In the genomic region with DNA sequence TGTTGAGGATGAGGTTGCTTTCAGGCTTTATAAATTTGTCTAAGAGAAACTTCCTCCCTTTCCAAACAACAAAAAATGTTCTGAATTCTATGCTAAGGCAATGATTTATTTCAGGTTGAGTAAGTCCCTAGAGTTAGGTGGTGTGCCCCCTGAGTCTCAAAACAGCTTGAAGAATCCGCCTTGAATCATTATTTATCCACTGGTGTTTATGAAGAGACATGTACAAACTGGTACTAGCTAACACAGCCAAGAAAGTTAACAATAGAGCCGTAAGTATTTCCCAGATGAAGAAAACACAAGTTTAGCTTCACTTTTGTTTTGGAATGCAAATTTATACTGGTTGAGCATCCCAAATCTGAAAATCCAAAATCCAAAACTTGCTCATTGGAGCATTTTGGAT, we compare ENCODE assay signal across 17 cellular contexts.
DNase-seq lines count a peak whose midpoint lies in the region; ATAC-seq and TF ChIP-seq lines count a peak whose summit lies in the region.
"Had no signal": no experiment of that assay in that cellular context is flagged by ENCODE, and none has a peak within 500 bp of the region (broad histone marks: within the 10 kb centered on the region; RNA-seq: fewer than 3 reads in every experiment).

No MANE protein-coding gene starts in this region.

- no peak for ATAC-seq in GM19035 (IDR thresholded peaks at IDR 0.05; ENCODE audit: unreplicated experiment)
- ATAC-seq: activated naive CD8-positive, alpha-beta T cell treated with anti-CD3 and anti-CD28 coated beads, Interleukin-2, amount 50 U/mL, for 24 hours had no signal

- H3K9ac ChIP-seq in mammary epithelial cell (ENCODE audit: insufficient read depth, low read length) (peak overlapping the region; percentile 10), rectal smooth muscle tissue (ENCODE audit: low read length) (no peak overlapping the region)

- H2AFZ ChIP-seq in mammary epithelial cell (ENCODE audit: low read depth, low read length) = no peak overlapping the region

- 0% methylated on average over 2 of the region's 2 CpGs for WGBS in mammary epithelial cell (ENCODE audit: low coverage, missing lambda C conversion rate)

- TF ChIP-seq CTCF in mammary epithelial cell (conservative IDR thresholded peaks at IDR 0.05 in 1 of 2, IDR thresholded peaks at IDR 0.05 in 1 of 2; ENCODE audit: extremely low read depth in 1 of 2, insufficient read depth in 1 of 2, low read depth in 1 of 2, low read length in 2 of 2) = no peak

- in situ Hi-C loops in mammary epithelial cell (cut with MboI; ENCODE audit: low sequenced_read_pairs in 2 of 2) = no loop called here

- no peaks in the 10 kb centered on the region for H3K79me2 ChIP-seq in mammary epithelial cell (ENCODE audit: insufficient read depth, low read length)

- CTCF ChIA-PET in mammary epithelial cell (lab: Charles Lee; ENCODE audit: low non-redundant PET) = interaction anchor here (0.9 kb wide), 1 partner anchor 77 kb away, joined by 3 read pairs; the partner anchor contains the start of gene RINT1

- no peaks in the 10 kb centered on the region for H4K20me1 ChIP-seq in mammary epithelial cell (ENCODE audit: insufficient read depth, low read length)

- H3K27me3 ChIP-seq in mammary epithelial cell (ENCODE audit: insufficient read depth, low read length) (no peaks in the 10 kb centered on the region), rectal smooth muscle tissue (ENCODE audit: control insufficient read depth, insufficient read depth, low read length) (no peaks in the 10 kb centered on the region)
- H3K27me3 ChIP-seq: testis had no signal

- peak overlapping the region; percentile 61 for H3K27ac ChIP-seq in mammary epithelial cell (ENCODE audit: insufficient read depth, low read depth, low read length)
- H3K27ac ChIP-seq in rectal smooth muscle tissue (ENCODE audit: low read depth, low read length) = peak overlapping the region; percentile 14
- H3K27ac ChIP-seq: testis had no signal

- peaks cover 3% of the 10 kb centered on the region for H3K36me3 ChIP-seq in mammary epithelial cell (ENCODE audit: insufficient read depth, low read length)
- no peaks in the 10 kb centered on the region for H3K36me3 ChIP-seq in rectal smooth muscle tissue (ENCODE audit: control insufficient read depth, insufficient read depth, low read length)

- no peaks in the 10 kb centered on the region for H3K9me3 ChIP-seq in mammary epithelial cell (replicated peaks; ENCODE audit: insufficient read depth, low read length)
- H3K9me3 ChIP-seq: Caco-2, testis had no signal

- DNase-seq in LHCN-M2 (ENCODE audit: low read depth) (peak; percentile 77), mammary epithelial cell (peak; percentile 58), iris pigment epithelial cell (ENCODE audit: low read depth) (peak; percentile 22), NCI-H1930 (lab: John Stamatoyannopoulos, UW) (no peak), cerebellar nuclear complex (lab: John Stamatoyannopoulos, UW) (no peak), NCI-H82 treated with DMSO at 0.1 percent for 48 hours (lab: John Stamatoyannopoulos, UW; ENCODE audit: unreplicated experiment) (no peak)
- DNase-seq: activated CD8-positive, alpha-beta memory T cell treated with anti-CD3 and anti-CD28 coated beads for 24 hours; activated naive CD8-positive, alpha-beta T cell treated with anti-CD3 and anti-CD28 coated beads, Interleukin-2, amount 50 U/mL, for 24 hours; Caco-2; glutamatergic neuron; immature natural killer cell; NCI-H1694 treated with DMSO at 0.1 percent for 48 hours; NCI-H446; T-helper 2 cell; testis had no signal

- peak overlapping the region in 1 of 3 experiments; percentile 12 for H3K4me3 ChIP-seq in mammary epithelial cell (replicated peaks in 1 of 3; ENCODE audit: insufficient read depth in 1 of 3, low read depth in 2 of 3, low read length in 3 of 3)
- no peak overlapping the region for H3K4me3 ChIP-seq in rectal smooth muscle tissue (ENCODE audit: low read length)
- H3K4me3 ChIP-seq: testis had no signal

- peak overlapping the region; percentile 81 for H3K4me2 ChIP-seq in mammary epithelial cell (ENCODE audit: insufficient read depth, low read depth, low read length)

- intact Hi-C loops in mammary epithelial cell (cut with micrococcal nuclease) = loop anchor here (2.0 kb wide), 1 partner anchor 16 kb away; no protein-coding TSS in a partner anchor

- dilution Hi-C loops in mammary epithelial cell (cut with HindIII; ENCODE audit: low sequenced_read_pairs) = no loop called here

- H3K4me1 ChIP-seq in mammary epithelial cell (ENCODE audit: insufficient read depth, low read length) (peaks cover 16% of the 10 kb centered on the region), rectal smooth muscle tissue (ENCODE audit: control insufficient read depth, insufficient read depth, low read length) (no peaks in the 10 kb centered on the region)
- H3K4me1 ChIP-seq: Caco-2, testis had no signal

- BruUV-seq in mammary epithelial cell (replicated peaks; lab: Mats Ljungman, UMichigan) = no TSS peak

Comparison
In these comparisons a context has a peak if more than half of its experiments do, and no peak if none do; other contexts are left out.
1. DNase-seq: peak in LHCN-M2 (single experiment), mammary epithelial cell (single experiment) and iris pigment epithelial cell (single experiment); none in NCI-H1930 (0 of 2), cerebellar nuclear complex (0 of 2) and NCI-H82 treated with DMSO at 0.1 percent for 48 hours (single experiment).